Comparison of ENCODE assay signal across 1 cellular context in the genomic region with DNA sequence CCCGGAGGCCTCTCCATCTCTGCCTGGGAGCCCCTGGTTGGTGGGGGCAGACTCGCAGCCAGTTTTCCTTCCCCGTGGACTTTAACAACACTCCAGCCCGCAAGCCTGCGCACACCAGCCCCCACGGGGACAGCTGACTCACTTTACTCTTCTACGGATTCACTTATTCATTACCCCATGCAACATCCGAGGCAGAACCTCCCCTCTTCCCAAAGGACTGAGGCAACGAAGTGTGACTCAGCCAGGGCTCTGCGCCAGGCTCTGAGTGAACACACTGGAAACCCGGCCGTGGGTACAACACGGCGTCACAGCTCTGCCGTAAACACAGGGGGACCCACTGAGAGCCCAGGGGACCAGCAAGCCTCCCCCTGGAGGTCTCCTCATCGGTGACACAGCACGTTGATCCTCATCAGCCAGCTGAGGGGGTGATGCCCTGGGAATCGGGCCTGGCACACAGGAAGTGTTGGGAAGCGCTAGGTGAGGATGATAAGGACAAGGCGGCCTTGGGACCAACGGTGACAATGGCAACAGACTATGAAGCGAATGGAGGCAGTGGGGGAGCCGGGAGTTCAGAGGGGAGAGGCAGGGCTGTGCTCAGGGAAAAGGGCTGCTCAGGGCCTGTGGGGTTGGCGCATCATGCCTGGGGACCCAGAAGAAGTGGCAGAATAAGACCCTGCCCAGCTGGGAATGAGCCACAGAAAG.
TF ChIP-seq lines count a peak whose summit lies in the region.

No MANE protein-coding gene starts in this region.

TF ChIP-seq in K562, 482 proteins besides CTCF, POLR2A, EP300 and RAD21 (continued from another document):
- TF ChIP-seq MNT (conservative IDR thresholded peaks at IDR 0.05) (peak in 1 of 2 experiments; percentile 29; a peak in 1 of 4 replicates), RBFOX2 (IDR thresholded peaks at IDR 0.05; ENCODE audit: low read depth, low read length) (peak; percentile 43; the same call in 1 of the 2 replicates), ZNF639 (CRISPR knock-in tag; conservative IDR thresholded peaks at IDR 0.05 in 1 of 2, IDR thresholded peaks at IDR 0.05 in 1 of 2) (0 out of 4 replicates have a peak, but pooled peaks of 1 of the 2 experiments have one; percentile 20), NFE2 (IDR thresholded peaks at IDR 0.05; ENCODE audit: low read depth) (peak; percentile 3; the same call in 1 of the 2 replicates), FOSL1 (tag; conservative IDR thresholded peaks at IDR 0.05) (peak; percentile 84), HDAC1 (IDR thresholded peaks at IDR 0.05) (0 out of 4 replicates have a peak, but pooled peaks of 1 of the 2 experiments have one; percentile 22), DPF2 (IDR thresholded peaks at IDR 0.05) (peak; percentile 57; the same call in 1 of the 2 replicates), GATAD2A (IDR thresholded peaks at IDR 0.05) (0 out of 2 replicates have a peak, but pooled peaks have one; percentile 43), NR2C1 (IDR thresholded peaks at IDR 0.05) (no peak), NR2C1 (tag; IDR thresholded peaks at IDR 0.05) (peak; percentile 42; the same call in 1 of the 2 replicates), KDM5B (IDR thresholded peaks at IDR 0.05; ENCODE audit: insufficient replicate concordance, low read depth, low read length) (no peak), ZNF584 (CRISPR knock-in tag; IDR thresholded peaks at IDR 0.05; ENCODE audit: low read depth) (0 out of 2 replicates have a peak, but pooled peaks have one; percentile 30), PHF21A (IDR thresholded peaks at IDR 0.05; ENCODE audit: borderline replicate concordance, low read depth) (0 out of 2 replicates have a peak, but pooled peaks have one; percentile 26), NRF1 (conservative IDR thresholded peaks at IDR 0.05 in 1 of 2, IDR thresholded peaks at IDR 0.05 in 1 of 2) (peak; percentile 45 to 57; a peak in 2 of 4 replicates), CTBP1 (IDR thresholded peaks at IDR 0.05; ENCODE audit: borderline replicate concordance) (0 out of 2 replicates have a peak, but pooled peaks have one; percentile 17), MEF2D (tag; conservative IDR thresholded peaks at IDR 0.05; ENCODE audit: low read depth) (0 out of 2 replicates have a peak, but pooled peaks have one; percentile 19), CREB1 (IDR thresholded peaks at IDR 0.05) (no peak), CREB1 (CRISPR knock-in tag; IDR thresholded peaks at IDR 0.05) (no peak), TBP (optimal IDR thresholded peaks at IDR 0.05; ENCODE audit: low read depth, low read length) (no peak), USF1 (CRISPR knock-in tag; IDR thresholded peaks at IDR 0.05) (no peak), AFF4 (CRISPR knock-in tag; IDR thresholded peaks at IDR 0.05) (no peak)
- TF ChIP-seq, protein P1, sequence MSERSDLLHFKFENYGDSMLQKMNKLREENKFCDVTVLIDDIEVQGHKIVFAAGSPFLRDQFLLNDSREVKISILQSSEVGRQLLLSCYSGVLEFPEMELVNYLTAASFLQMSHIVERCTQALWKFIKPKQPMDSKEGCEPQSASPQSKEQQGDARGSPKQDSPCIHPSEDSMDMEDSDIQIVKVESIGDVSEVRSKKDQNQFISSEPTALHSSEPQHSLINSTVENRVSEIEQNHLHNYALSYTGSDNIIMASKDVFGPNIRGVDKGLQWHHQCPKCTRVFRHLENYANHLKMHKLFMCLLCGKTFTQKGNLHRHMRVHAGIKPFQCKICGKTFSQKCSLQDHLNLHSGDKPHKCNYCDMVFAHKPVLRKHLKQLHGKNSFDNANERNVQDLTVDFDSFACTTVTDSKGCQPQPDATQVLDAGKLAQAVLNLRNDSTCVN (CRISPR knock-in tag; IDR thresholded peaks at IDR 0.05) = 0 out of 2 replicates have a peak, but pooled peaks have one; percentile 41
- TF ChIP-seq, protein P2, sequence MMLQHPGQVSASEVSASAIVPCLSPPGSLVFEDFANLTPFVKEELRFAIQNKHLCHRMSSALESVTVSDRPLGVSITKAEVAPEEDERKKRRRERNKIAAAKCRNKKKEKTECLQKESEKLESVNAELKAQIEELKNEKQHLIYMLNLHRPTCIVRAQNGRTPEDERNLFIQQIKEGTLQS (IDR thresholded peaks at IDR 0.05) = peak; percentile 82
- TF ChIP-seq, protein P2 (CRISPR knock-in tag; conservative IDR thresholded peaks at IDR 0.05) = no peak
- TF ChIP-seq, protein P3, sequence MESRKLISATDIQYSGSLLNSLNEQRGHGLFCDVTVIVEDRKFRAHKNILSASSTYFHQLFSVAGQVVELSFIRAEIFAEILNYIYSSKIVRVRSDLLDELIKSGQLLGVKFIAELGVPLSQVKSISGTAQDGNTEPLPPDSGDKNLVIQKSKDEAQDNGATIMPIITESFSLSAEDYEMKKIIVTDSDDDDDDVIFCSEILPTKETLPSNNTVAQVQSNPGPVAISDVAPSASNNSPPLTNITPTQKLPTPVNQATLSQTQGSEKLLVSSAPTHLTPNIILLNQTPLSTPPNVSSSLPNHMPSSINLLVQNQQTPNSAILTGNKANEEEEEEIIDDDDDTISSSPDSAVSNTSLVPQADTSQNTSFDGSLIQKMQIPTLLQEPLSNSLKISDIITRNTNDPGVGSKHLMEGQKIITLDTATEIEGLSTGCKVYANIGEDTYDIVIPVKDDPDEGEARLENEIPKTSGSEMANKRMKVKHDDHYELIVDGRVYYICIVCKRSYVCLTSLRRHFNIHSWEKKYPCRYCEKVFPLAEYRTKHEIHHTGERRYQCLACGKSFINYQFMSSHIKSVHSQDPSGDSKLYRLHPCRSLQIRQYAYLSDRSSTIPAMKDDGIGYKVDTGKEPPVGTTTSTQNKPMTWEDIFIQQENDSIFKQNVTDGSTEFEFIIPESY (CRISPR knock-in tag; IDR thresholded peaks at IDR 0.05) = peak; percentile 97
